19 cellular contexts compared by ENCODE assay signal in the genomic region with DNA sequence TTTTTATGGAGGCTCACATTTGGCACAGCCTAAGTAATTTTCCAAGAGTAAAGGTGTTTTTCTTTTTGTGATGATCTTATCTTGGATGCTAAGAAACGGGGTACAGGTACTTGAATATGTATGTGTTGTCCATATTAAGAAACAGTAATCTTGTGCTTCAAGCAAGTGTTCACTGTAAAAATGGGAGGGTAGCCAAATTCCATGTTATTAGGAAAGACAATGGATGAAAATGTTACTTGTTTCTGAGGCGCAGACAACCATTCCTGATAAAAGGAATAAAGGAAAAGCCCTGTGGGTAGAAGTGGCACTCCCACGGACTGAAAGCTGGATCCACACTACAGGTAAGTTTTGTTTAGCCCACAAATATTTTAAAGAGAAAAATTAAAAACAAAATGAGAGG. TPM values are rescaled to one million over a fixed set of nuclear protein-coding genes. Genes with fewer than 3 reads are reported as not detected.
DNase-seq lines count a peak whose midpoint lies in the region; ATAC-seq and TF ChIP-seq lines count a peak whose summit lies in the region.
"Had no signal": no experiment of that assay in that cellular context is flagged by ENCODE, and none has a peak within 500 bp of the region (broad histone marks: within the 10 kb centered on the region; RNA-seq: fewer than 3 reads in every experiment).

No MANE protein-coding gene starts in this region.

- H3K36me3 ChIP-seq in uterus = no peaks in the 10 kb centered on the region

- peak overlapping the region; percentile 58 for H3K27ac Mint-ChIP-seq in CD4-positive, alpha-beta T cell
- H3K27ac Mint-ChIP-seq in effector memory CD8-positive, alpha-beta T cell = peak overlapping the region; percentile 77 to 87
- peak overlapping the region; percentile 36 to 62 for H3K27ac Mint-ChIP-seq in natural killer cell treated with Interleukin-12 subunit alpha and Interleukin-12 subunit beta and Interleukin-15 and Interleukin-18, amount 100 ng/mL, for 72 hours

- H3K9me3 ChIP-seq in CD4-positive, alpha-beta T cell (ENCODE audit: control insufficient read depth, low read length) = peaks cover 8% of the 10 kb centered on the region
- no peaks in the 10 kb centered on the region for H3K9me3 ChIP-seq in uterus
- H3K9me3 ChIP-seq: SK-N-SH had no signal

- DNase-seq in CD4-positive, alpha-beta T cell = no peak
- DNase-seq in NCI-H226 (peak; percentile 40), germinal center (ENCODE audit: low spot score) (no peak), uterus (no peak), substantia nigra (lab: John Stamatoyannopoulos, UW) (no peak)
- no peak for DNase-seq in effector memory CD8-positive, alpha-beta T cell
- no peak for DNase-seq in natural killer cell treated with Interleukin-12 subunit alpha and Interleukin-12 subunit beta and Interleukin-15 and Interleukin-18, amount 100 ng/mL, for 72 hours (ENCODE audit: low spot score)
- DNase-seq: EL, GF-D8, Karpas-422, MV-4-11, NCI-H1105 treated with DMSO at 0.1 percent for 48 hours, NCI-H2029 treated with DMSO at 0.1 percent for 48 hours, NCI-H345, NCI-H524, NCI-H774, SIG-M5, SK-N-SH had no signal

- no peak for TF ChIP-seq POLR2A in uterus (IDR thresholded peaks at IDR 0.05)

- peaks cover 7% of the 10 kb centered on the region for H3K9me3 Mint-ChIP-seq in CD4-positive, alpha-beta T cell
- H3K9me3 Mint-ChIP-seq in effector memory CD8-positive, alpha-beta T cell = peaks cover 0 to 2% of the 10 kb centered on the region in 2 donors
- H3K9me3 Mint-ChIP-seq in natural killer cell treated with Interleukin-12 subunit alpha and Interleukin-12 subunit beta and Interleukin-15 and Interleukin-18, amount 100 ng/mL, for 72 hours = peaks cover 6% of the 10 kb centered on the region

- TF ChIP-seq CTCF in CD4-positive, alpha-beta T cell (IDR thresholded peaks at IDR 0.05) = no peak
- TF ChIP-seq CTCF in uterus (IDR thresholded peaks at IDR 0.05) = no peak

- H3K4me3 Mint-ChIP-seq in CD4-positive, alpha-beta T cell = no peak overlapping the region
- H3K4me3 Mint-ChIP-seq in effector memory CD8-positive, alpha-beta T cell = no peak overlapping the region
- H3K4me3 Mint-ChIP-seq in natural killer cell treated with Interleukin-12 subunit alpha and Interleukin-12 subunit beta and Interleukin-15 and Interleukin-18, amount 100 ng/mL, for 72 hours = no peak overlapping the region

- H3K4me1 ChIP-seq in uterus = peaks cover 0 to 3% of the 10 kb centered on the region in 2 donors

- POLR2A ChIA-PET in CD4-positive, alpha-beta T cell (lab: Charles Lee) = interaction anchor here (1.3 kb wide), 1 partner anchor 13 kb away, joined by 4 read pairs; no protein-coding TSS in a partner anchor

- H3K4me3 ChIP-seq in uterus = no peak overlapping the region

- no peaks in the 10 kb centered on the region for H3K27me3 Mint-ChIP-seq in CD4-positive, alpha-beta T cell
- no peaks in the 10 kb centered on the region for H3K27me3 Mint-ChIP-seq in effector memory CD8-positive, alpha-beta T cell
- no peaks in the 10 kb centered on the region for H3K27me3 Mint-ChIP-seq in natural killer cell treated with Interleukin-12 subunit alpha and Interleukin-12 subunit beta and Interleukin-15 and Interleukin-18, amount 100 ng/mL, for 72 hours

- ATAC-seq in CD4-positive, alpha-beta T cell (ENCODE audit: poor library complexity) = no peak
- ATAC-seq in effector memory CD8-positive, alpha-beta T cell (replicated peaks) = no peak
- no peak for ATAC-seq in natural killer cell treated with Interleukin-12 subunit alpha and Interleukin-12 subunit beta and Interleukin-15 and Interleukin-18, amount 100 ng/mL, for 72 hours
- ATAC-seq: Panc1 had no signal

- intact Hi-C loops in CD4-positive, alpha-beta T cell (cut with DNase I, micrococcal nuclease) = no loop called here
- intact Hi-C loops in uterus (cut with DNase I; ENCODE audit: low total_unique reads) = no loop called here

- no peaks in the 10 kb centered on the region for H3K27me3 ChIP-seq in CD4-positive, alpha-beta T cell (ENCODE audit: control insufficient read depth, insufficient read depth, low read length)
- no peaks in the 10 kb centered on the region for H3K27me3 ChIP-seq in uterus

- CTCF ChIA-PET in CD4-positive, alpha-beta T cell (lab: Charles Lee) = no interaction called here

- peaks cover 77% of the 10 kb centered on the region for H3K36me3 Mint-ChIP-seq in CD4-positive, alpha-beta T cell (ENCODE audit: low read depth)
- peaks cover 46% of the 10 kb centered on the region for H3K36me3 Mint-ChIP-seq in effector memory CD8-positive, alpha-beta T cell (ENCODE audit: insufficient read depth)
- peaks cover 46% of the 10 kb centered on the region for H3K36me3 Mint-ChIP-seq in natural killer cell treated with Interleukin-12 subunit alpha and Interleukin-12 subunit beta and Interleukin-15 and Interleukin-18, amount 100 ng/mL, for 72 hours

- peaks cover 69% of the 10 kb centered on the region for H3K4me1 Mint-ChIP-seq in CD4-positive, alpha-beta T cell (ENCODE audit: low read depth)
- peaks cover 35 to 51% of the 10 kb centered on the region in 2 donors for H3K4me1 Mint-ChIP-seq in effector memory CD8-positive, alpha-beta T cell (ENCODE audit: low read depth in 2 of 2)
- peaks cover 48 to 63% of the 10 kb centered on the region in 2 donors for H3K4me1 Mint-ChIP-seq in natural killer cell treated with Interleukin-12 subunit alpha and Interleukin-12 subunit beta and Interleukin-15 and Interleukin-18, amount 100 ng/mL, for 72 hours (ENCODE audit: low read depth in 2 of 2)

- H3K27ac ChIP-seq in CD4-positive, alpha-beta T cell (ENCODE audit: low read depth, low read length) = no peak overlapping the region
- H3K27ac ChIP-seq in uterus = no peak overlapping the region
- no peak overlapping the region for H3K27ac ChIP-seq in substantia nigra (ENCODE audit: low read depth, low read length, poor library complexity, severe bottlenecking)

RNA-seq across cellular contexts. Expression of a gene that starts 15.6 kb away (rescaled TPM):
- total RNA-seq in CD4-positive, alpha-beta T cell = 10 to 100 TPM; 40.9 to 42.2 TPM
- 100 to 1,000 TPM in 1 of 2 donors, 10 to 100 TPM in 1; 61.0 to 101 TPM for total RNA-seq in natural killer cell treated with Interleukin-12 subunit alpha and Interleukin-12 subunit beta and Interleukin-15 and Interleukin-18, amount 100 ng/mL, for 72 hours
- 10 to 100 TPM; 21.5 to 68.4 (median 30.3) TPM for total RNA-seq in uterus
